17 cellular contexts compared by ENCODE assay signal in genomic region chr20:58694241-58695083, GRCh38. TPM values are rescaled to one million over a fixed set of nuclear protein-coding genes. Genes with fewer than 3 reads are reported as not detected.
A peak's percentile ranks its signal among the peaks of the same experiment; 100 is the strongest.
DNase-seq lines count a peak whose midpoint lies in the region; ATAC-seq and TF ChIP-seq lines count a peak whose summit lies in the region.
"Had no signal": no experiment of that assay in that cellular context is flagged by ENCODE, and none has a peak within 500 bp of the region (broad histone marks: within the 10 kb centered on the region; RNA-seq: fewer than 3 reads in every experiment).

No MANE protein-coding gene starts in this region.

- peak overlapping the region; percentile 70 for H3K4me3 Mint-ChIP-seq in activated CD8-positive, alpha-beta T cell treated with anti-CD3 and anti-CD28 coated beads for 36 hours

- no peaks in the 10 kb centered on the region for H3K36me3 Mint-ChIP-seq in activated CD8-positive, alpha-beta T cell treated with anti-CD3 and anti-CD28 coated beads for 36 hours (ENCODE audit: low read depth)
- H3K36me3 Mint-ChIP-seq: naive B cell had no signal

- H3K14ac ChIP-seq in mesenchymal stem cell (ENCODE audit: low read length in 2 of 2) = peak overlapping the region in 1 of 2 experiments; percentile 22

- peak overlapping the region in 1 of 2 experiments; percentile 19 for H3K23ac ChIP-seq in mesenchymal stem cell (ENCODE audit: low read length in 2 of 2)

- H3K27me3 Mint-ChIP-seq in activated CD8-positive, alpha-beta T cell treated with anti-CD3 and anti-CD28 coated beads for 36 hours = no peaks in the 10 kb centered on the region
- H3K27me3 Mint-ChIP-seq: naive B cell had no signal

- TF ChIP-seq POLR2A in uterus (IDR thresholded peaks at IDR 0.05) = no peak

- H3K9me3 ChIP-seq in BLaER1 treated with 17β-estradiol and CSF1 and Interleukin-3, amounts not matched to agents 10 nM and 100 nM (replicated peaks in 1 of 11) = no peaks in the 10 kb centered on the region
- no peaks in the 10 kb centered on the region for H3K9me3 ChIP-seq in DND-41 (ENCODE audit: insufficient read depth, low read length, severe bottlenecking)
- H3K9me3 ChIP-seq in mesenchymal stem cell (ENCODE audit: control insufficient read depth, low read length) = no peaks in the 10 kb centered on the region
- H3K9me3 ChIP-seq in uterus = no peaks in the 10 kb centered on the region
- H3K9me3 ChIP-seq: adrenal gland, heart left ventricle had no signal

- peaks cover 21% of the 10 kb centered on the region for H3K79me2 ChIP-seq in DND-41 (ENCODE audit: insufficient read depth, low read length)

- DNase-seq in DND-41 (peak; percentile 4), mesenchymal stem cell (no peak), NCI-H226 (no peak), SKM-1 (lab: John Stamatoyannopoulos, UW; ENCODE audit: unreplicated experiment) (no peak), uterus (no peak)
- no peak for DNase-seq in activated CD8-positive, alpha-beta T cell treated with anti-CD3 and anti-CD28 coated beads for 36 hours
- DNase-seq: GF-D8; naive B cell; NCI-H146; NCI-H524; stimulated activated naive CD4-positive, alpha-beta T cell treated with Interleukin-2 at 50 U/mL for 16 hours; T1000 had no signal

- peak overlapping the region; percentile 95 to 100 (median 98); a peak in 17 of 22 replicates for H3K4me2 ChIP-seq in BLaER1 treated with 17β-estradiol and CSF1 and Interleukin-3, amounts not matched to agents 10 nM and 100 nM
- H3K4me2 ChIP-seq in DND-41 (ENCODE audit: insufficient read depth, low read length) (peak overlapping the region; percentile 83), mesenchymal stem cell (ENCODE audit: low read length, poor library complexity, severe bottlenecking) (no peak overlapping the region)

- peak overlapping the region in 3 of 11 experiments; percentile 81 to 93 (median 89); a peak in 3 of 22 replicates for H3K9ac ChIP-seq in BLaER1 treated with 17β-estradiol and CSF1 and Interleukin-3, amounts not matched to agents 10 nM and 100 nM
- peak overlapping the region; percentile 77 for H3K9ac ChIP-seq in DND-41 (ENCODE audit: low read depth, low read length)
- peak overlapping the region; percentile 88 for H3K9ac ChIP-seq in mesenchymal stem cell (ENCODE audit: low read length)
- H3K9ac ChIP-seq: KMS-11 had no signal

- H4K91ac ChIP-seq in mesenchymal stem cell (ENCODE audit: low read length) = no peak overlapping the region

- peaks cover 43 to 91% (median 56%) of the 10 kb centered on the region in 10 experiments for H3K4me1 ChIP-seq in BLaER1 treated with 17β-estradiol and CSF1 and Interleukin-3, amounts not matched to agents 10 nM and 100 nM
- H3K4me1 ChIP-seq in DND-41 (ENCODE audit: insufficient read depth, low read length) = peaks cover 28% of the 10 kb centered on the region
- peaks cover 34% of the 10 kb centered on the region for H3K4me1 ChIP-seq in mesenchymal stem cell (ENCODE audit: control insufficient read depth, insufficient read depth, low read depth, low read length)
- H3K4me1 ChIP-seq in uterus = peaks cover 0 to 11% of the 10 kb centered on the region in 2 donors

- H2AFZ ChIP-seq in DND-41 (ENCODE audit: low read depth, low read length) = no peak overlapping the region
- no peak overlapping the region for H2AFZ ChIP-seq in mesenchymal stem cell (ENCODE audit: low read depth, low read length)

- no peaks in the 10 kb centered on the region for H3K9me3 Mint-ChIP-seq in activated CD8-positive, alpha-beta T cell treated with anti-CD3 and anti-CD28 coated beads for 36 hours
- H3K9me3 Mint-ChIP-seq: naive B cell had no signal

- peaks cover 6 to 45% (median 18%) of the 10 kb centered on the region in 11 experiments; a peak in 17 of 22 replicates for H3K36me3 ChIP-seq in BLaER1 treated with 17β-estradiol and CSF1 and Interleukin-3, amounts not matched to agents 10 nM and 100 nM
- H3K36me3 ChIP-seq in DND-41 (ENCODE audit: insufficient read depth, low read length) = peaks cover 49% of the 10 kb centered on the region
- peaks cover 55 to 58% of the 10 kb centered on the region in 2 experiments for H3K36me3 ChIP-seq in mesenchymal stem cell (ENCODE audit: control insufficient read depth in 1 of 2, insufficient read depth in 2 of 2, low read depth in 1 of 2, low read length in 2 of 2)
- H3K36me3 ChIP-seq in uterus = no peaks in the 10 kb centered on the region

- H3K4me3 ChIP-seq in BLaER1 treated with 17β-estradiol and CSF1 and Interleukin-3, amounts not matched to agents 10 nM and 100 nM = no peak overlapping the region
- H3K4me3 ChIP-seq in DND-41 (ENCODE audit: low read depth in 1 of 2, low read length in 2 of 2) = peak overlapping the region in 1 of 2 experiments; percentile 72; a peak in 2 of 4 replicates
- peak overlapping the region in 1 of 2 experiments; percentile 7 for H3K4me3 ChIP-seq in mesenchymal stem cell (ENCODE audit: insufficient read depth in 1 of 2, low read depth in 1 of 2, low read length in 2 of 2)
- H3K4me3 ChIP-seq in uterus = no peak overlapping the region

- no peak overlapping the region for H2BK12ac ChIP-seq in mesenchymal stem cell (ENCODE audit: low read length in 2 of 2)

- no peak overlapping the region for H2BK15ac ChIP-seq in mesenchymal stem cell (ENCODE audit: low read depth, poor library complexity, severe bottlenecking)

- H2BK5ac ChIP-seq in mesenchymal stem cell (ENCODE audit: low read depth, low read length, poor library complexity, severe bottlenecking) = no peak overlapping the region

- H4K8ac ChIP-seq in mesenchymal stem cell (ENCODE audit: low read length) = no peak overlapping the region

- H3K27ac Mint-ChIP-seq in activated CD8-positive, alpha-beta T cell treated with anti-CD3 and anti-CD28 coated beads for 36 hours = no peak overlapping the region

- H3K27ac ChIP-seq in BLaER1 treated with 17β-estradiol and CSF1 and Interleukin-3, amounts not matched to agents 10 nM and 100 nM = no peak overlapping the region
- H3K27ac ChIP-seq in DND-41 (ENCODE audit: low read length) (peak overlapping the region; percentile 72; the same call in 1 of the 2 replicates), mesenchymal stem cell (ENCODE audit: low read length, poor library complexity, severe bottlenecking) (no peak overlapping the region), uterus (no peak overlapping the region)
- H3K27ac ChIP-seq: adrenal gland, KMS-11 had no signal

- ATAC-seq in DND-41 (ENCODE audit: insufficient read depth, low read depth) (no peak), GM21390 (IDR thresholded peaks at IDR 0.05; ENCODE audit: unreplicated experiment) (no peak)
- no peak for ATAC-seq in activated CD8-positive, alpha-beta T cell treated with anti-CD3 and anti-CD28 coated beads for 36 hours

- WGBS in mesenchymal stem cell = 97% methylated on average over 33 of the region's 33 CpGs

- H3K18ac ChIP-seq in mesenchymal stem cell (ENCODE audit: low read depth in 1 of 2, low read length in 2 of 2) = peak overlapping the region in 1 of 2 experiments; percentile 68

- intact Hi-C loops in activated CD8-positive, alpha-beta T cell treated with anti-CD3 and anti-CD28 coated beads for 36 hours (cut with micrococcal nuclease) = loop anchor here (5.0 kb wide), 1 partner anchor 42 kb away; the partner anchor contains the start of gene STX16
- intact Hi-C loops in uterus (cut with DNase I; ENCODE audit: low total_unique reads) = no loop called here

- no peak overlapping the region for H2AK5ac ChIP-seq in mesenchymal stem cell (ENCODE audit: low read length, severe bottlenecking)

- peak; percentile 14 for TF ChIP-seq CTCF in DND-41 (IDR thresholded peaks at IDR 0.05; ENCODE audit: borderline replicate concordance, extremely low read depth, low read length, poor library complexity, severe bottlenecking)
- no peak for TF ChIP-seq CTCF in activated CD8-positive, alpha-beta T cell treated with anti-CD3 and anti-CD28 coated beads for 36 hours (IDR thresholded peaks at IDR 0.05)
- no peak for TF ChIP-seq CTCF in uterus (IDR thresholded peaks at IDR 0.05)

- CTCF ChIA-PET in activated CD8-positive, alpha-beta T cell treated with anti-CD3 and anti-CD28 coated beads for 36 hours (lab: Charles Lee) = interaction anchor here (1.5 to 1.9 kb wide), 4 partner anchors 10 to 187 kb away, joined by 3 to 11 read pairs (median 6); partner anchors contain the start of gene STX16

- H4K20me1 ChIP-seq in BLaER1 treated with 17β-estradiol and CSF1 and Interleukin-3, amounts not matched to agents 10 nM and 100 nM = peaks cover 0 to 29% (median 0%) of the 10 kb centered on the region in 11 experiments; a peak in 2 of 22 replicates
- no peaks in the 10 kb centered on the region; the same call in 1 of the 2 replicates for H4K20me1 ChIP-seq in DND-41 (ENCODE audit: insufficient read depth, low read length)

- peaks cover 15% of the 10 kb centered on the region for H3K4me1 Mint-ChIP-seq in activated CD8-positive, alpha-beta T cell treated with anti-CD3 and anti-CD28 coated beads for 36 hours (ENCODE audit: low read depth)

- peaks cover 0 to 16% (median 8%) of the 10 kb centered on the region in 11 experiments; a peak in 13 of 22 replicates for H3K27me3 ChIP-seq in BLaER1 treated with 17β-estradiol and CSF1 and Interleukin-3, amounts not matched to agents 10 nM and 100 nM
- H3K27me3 ChIP-seq in DND-41 (ENCODE audit: insufficient read depth, low read length, poor library complexity) (no peaks in the 10 kb centered on the region), mesenchymal stem cell (ENCODE audit: control insufficient read depth in 1 of 2, insufficient read depth in 1 of 2, low read length in 2 of 2) (no peaks in the 10 kb centered on the region), uterus (no peaks in the 10 kb centered on the region)
- H3K27me3 ChIP-seq: adrenal gland, heart left ventricle had no signal

- POLR2A ChIA-PET in activated CD8-positive, alpha-beta T cell treated with anti-CD3 and anti-CD28 coated beads for 36 hours (lab: Charles Lee) = interaction anchor here (0.5 to 1.6 kb wide), 2 partner anchors 9 to 1971 kb away, joined by 3 to 7 read pairs; no protein-coding TSS in a partner anchor

- H2BK120ac ChIP-seq in mesenchymal stem cell (ENCODE audit: low read depth, low read length) = no peak overlapping the region

- H3K79me1 ChIP-seq in mesenchymal stem cell (replicated peaks; ENCODE audit: low read length, poor library complexity, severe bottlenecking) = peaks cover 39% of the 10 kb centered on the region

- H3K4ac ChIP-seq in mesenchymal stem cell (ENCODE audit: low read depth in 1 of 2, low read length in 2 of 2) = no peak overlapping the region

RNA-seq across cellular contexts. Expression of gene NPEPL1, which starts 1.9 kb away (rescaled TPM):
- total RNA-seq in activated CD8-positive, alpha-beta T cell treated with anti-CD3 and anti-CD28 coated beads for 36 hours = 10 to 100 TPM; 15.4 to 17.1 TPM
- 27.4 TPM for polyA plus RNA-seq in mesenchymal stem cell (2013, experiment 1 of 2)
- polyA plus RNA-seq in mesenchymal stem cell (2013, experiment 2 of 2) = 25.0 TPM
- 10 to 100 TPM; 14.1 to 35.2 (median 24.7) TPM for total RNA-seq in uterus

RNA-seq across cellular contexts. Expression of gene STX16, which starts 43.4 kb away (rescaled TPM):
- 100 to 1,000 TPM; 108 to 109 TPM for total RNA-seq in activated CD8-positive, alpha-beta T cell treated with anti-CD3 and anti-CD28 coated beads for 36 hours
- polyA plus RNA-seq in mesenchymal stem cell (2013, experiment 1 of 2) = 42.4 TPM
- polyA plus RNA-seq in mesenchymal stem cell (2013, experiment 2 of 2) = 40.7 TPM
- total RNA-seq in uterus = 10 to 100 TPM; 32.6 to 82.7 (median 60.8) TPM
